ENCODE assay signal across 8 cellular contexts in the genomic region with DNA sequence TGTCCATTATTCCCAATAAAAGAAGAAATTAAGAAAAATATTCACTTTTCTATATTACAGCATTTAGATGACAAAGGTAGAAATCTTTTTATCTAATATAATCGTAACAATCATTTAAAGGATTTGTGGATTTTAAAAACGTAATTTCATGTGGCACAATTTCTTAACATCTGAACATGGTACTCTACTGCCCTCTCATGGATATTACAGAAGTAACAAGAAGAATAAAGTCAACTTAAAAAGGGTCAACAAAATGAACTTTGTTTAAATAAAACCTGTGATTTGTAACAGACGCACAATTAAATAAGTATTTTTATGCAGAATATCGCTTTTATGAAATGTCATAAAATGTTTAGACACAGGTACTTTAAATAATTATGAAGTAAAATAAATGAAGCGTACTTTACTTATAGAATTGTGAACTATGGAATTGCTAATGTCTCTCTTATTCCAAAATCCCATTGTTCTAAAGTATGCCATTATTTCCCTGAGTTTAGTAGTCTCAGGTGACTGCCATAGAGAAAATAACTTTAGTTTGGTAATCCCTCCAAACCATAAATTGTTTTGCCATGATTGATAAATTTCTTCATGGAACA.
DNase-seq lines count a peak whose midpoint lies in the region; TF ChIP-seq lines count a peak whose summit lies in the region.

No MANE protein-coding gene starts in this region.

- H3K4me3 ChIP-seq in cardiac fibroblast (replicated peaks in 1 of 2; ENCODE audit: low read depth in 2 of 2, low read length in 2 of 2): no peak overlapping the region

- TF ChIP-seq CTCF in GM12873 (IDR thresholded peaks at IDR 0.05; ENCODE audit: insufficient read depth, low read depth, low read length, missing control alignments) (peak; percentile 44), cardiac fibroblast (IDR thresholded peaks at IDR 0.05; ENCODE audit: low read depth, low read length) (peak; percentile 48)

- DNase-seq in NCI-H2171 (lab: John Stamatoyannopoulos, UW) (peak; percentile 1), cardiac fibroblast (ENCODE audit: low read depth in 2 of 2) (peak; percentile 67 to 85), midbrain (lab: John Stamatoyannopoulos, UW) (peak; percentile 11), GM19240 (ENCODE audit: insufficient read length, low spot score) (no peak), NCI-H524 treated with DMSO at 0.1 percent for 48 hours (lab: John Stamatoyannopoulos, UW) (no peak), NCI-H187 treated with DMSO at 0.1 percent for 48 hours (lab: John Stamatoyannopoulos, UW) (no peak)
- no peak for DNase-seq in stimulated activated CD4-positive, alpha-beta T cell treated with anti-CD3 and anti-CD28 coated beads, Interleukin-4, amount 100 ng/mL, for 4 hours

Comparison
In these comparisons a context has a peak if more than half of its experiments do, and no peak if none do; other contexts are left out.
1. DNase-seq: peak in NCI-H2171 (single experiment), cardiac fibroblast (2 of 2) and midbrain (single experiment); none in GM19240 (single experiment), stimulated activated CD4-positive, alpha-beta T cell treated with anti-CD3 and anti-CD28 coated beads, Interleukin-4, amount 100 ng/mL, for 4 hours (0 of 2), NCI-H524 treated with DMSO at 0.1 percent for 48 hours (single experiment) and NCI-H187 treated with DMSO at 0.1 percent for 48 hours (single experiment).